In the genomic region with DNA sequence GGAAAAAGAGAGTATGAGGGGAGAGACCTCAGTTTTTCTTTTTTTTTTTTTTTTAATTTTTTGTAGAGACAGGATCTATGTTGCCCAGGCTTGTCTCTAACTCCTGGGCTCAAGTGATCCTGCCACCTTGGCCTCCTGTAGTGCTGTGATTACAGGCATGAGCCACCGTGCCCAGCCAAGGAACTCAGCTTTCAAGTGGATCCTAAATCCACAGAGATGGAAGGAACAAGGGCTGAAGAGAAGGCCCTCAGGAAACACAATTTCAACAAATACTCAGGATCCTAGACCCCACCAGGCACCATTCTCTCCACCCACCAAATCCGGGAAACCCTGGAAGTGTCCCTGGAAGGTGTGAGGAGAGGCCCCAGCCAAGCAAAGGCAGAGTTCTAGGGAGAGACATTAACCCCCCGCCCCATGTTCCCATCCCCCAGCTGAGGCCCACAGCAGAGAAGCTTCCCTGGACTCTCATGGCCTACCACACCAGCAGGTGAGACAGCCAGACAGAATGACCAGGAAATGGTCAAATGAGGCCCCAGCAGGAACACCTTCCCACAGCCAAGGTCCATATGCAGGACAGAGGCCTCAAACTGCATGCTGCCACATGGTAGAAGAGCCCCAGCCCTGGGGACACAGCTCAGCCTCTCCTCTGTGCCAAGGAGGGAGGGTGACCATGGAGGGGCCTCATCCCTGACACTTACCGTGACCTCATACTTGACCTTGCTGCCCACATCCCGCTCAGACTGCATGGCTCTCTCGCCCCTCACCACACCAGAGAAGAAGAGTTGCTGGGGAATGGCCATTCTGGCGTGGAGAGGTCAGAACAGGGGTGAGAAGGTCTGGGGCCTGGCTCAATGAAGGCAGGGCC, we compare ENCODE assay signal across 17 cellular contexts. TPM values are rescaled to one million over a fixed set of nuclear protein-coding genes. Genes with fewer than 3 reads are reported as not detected.
"Had no signal": no experiment of that assay in that cellular context is flagged by ENCODE, and none has a peak within 500 bp of the region (broad histone marks: within the 10 kb centered on the region; RNA-seq: fewer than 3 reads in every experiment).

No MANE protein-coding gene starts in this region.

- ATAC-seq: left lobe of liver; naive thymus-derived CD4-positive, alpha-beta T cell; stimulated activated memory B cell treated with anti-CD40 and anti-IgM and Interleukin-4, amounts not matched to agents 10 μg/mL and 1 μg/mL and 100 μg/mL, for 72 hours had no signal

- H3K4me3 ChIP-seq: dorsolateral prefrontal cortex, heart right ventricle, smooth muscle cell, tibial nerve had no signal

- DNase-seq: cortex of kidney; effector CD8-positive, alpha-beta T cell; foreskin melanocyte; heart right ventricle; hypothalamus; mammary epithelial cell; naive thymus-derived CD4-positive, alpha-beta T cell; nephron progenitor cell; stimulated activated CD4-positive, alpha-beta T cell treated with anti-CD3 and anti-CD28 coated beads, Interleukin-4, amount 100 ng/mL, for 1 hour; stimulated activated CD8-positive, alpha-beta memory T cell treated with anti-CD3 and anti-CD28 coated beads, Interleukin-4, amount 100 ng/mL, for 48 hours had no signal

- FAIRE-seq: islet of Langerhans had no signal

- H3K9me3 ChIP-seq: heart right ventricle, tibial nerve had no signal

- H3K4me1 ChIP-seq: heart right ventricle, tibial nerve had no signal

- H3K27ac Mint-ChIP-seq: nephron progenitor cell; stimulated activated memory B cell treated with anti-CD40 and anti-IgM and Interleukin-4, amounts not matched to agents 10 μg/mL and 1 μg/mL and 100 μg/mL, for 72 hours; stimulated activated naive CD8-positive, alpha-beta T cell treated with anti-CD3 and anti-CD28 coated beads, Interleukin-15, Interleukin-2, amounts not matched to agents 100 ng/mL and 50 ng/mL, for 24 hours had no signal

- H3K4me3 Mint-ChIP-seq: naive thymus-derived CD4-positive, alpha-beta T cell; nephron progenitor cell; stimulated activated memory B cell treated with anti-CD40 and anti-IgM and Interleukin-4, amounts not matched to agents 10 μg/mL and 1 μg/mL and 100 μg/mL, for 72 hours; stimulated activated naive CD8-positive, alpha-beta T cell treated with anti-CD3 and anti-CD28 coated beads, Interleukin-15, Interleukin-2, amounts not matched to agents 100 ng/mL and 50 ng/mL, for 24 hours had no signal

- H3K27ac ChIP-seq: dorsolateral prefrontal cortex, heart right ventricle, tibial nerve had no signal

- H3K4me1 Mint-ChIP-seq: naive thymus-derived CD4-positive, alpha-beta T cell; stimulated activated memory B cell treated with anti-CD40 and anti-IgM and Interleukin-4, amounts not matched to agents 10 μg/mL and 1 μg/mL and 100 μg/mL, for 72 hours had no signal

- H3K36me3 Mint-ChIP-seq: naive thymus-derived CD4-positive, alpha-beta T cell; stimulated activated memory B cell treated with anti-CD40 and anti-IgM and Interleukin-4, amounts not matched to agents 10 μg/mL and 1 μg/mL and 100 μg/mL, for 72 hours had no signal

- H3K27me3 ChIP-seq: dorsolateral prefrontal cortex, heart right ventricle, tibial nerve had no signal

- H3K4me2 ChIP-seq: smooth muscle cell had no signal

- H3K27me3 Mint-ChIP-seq: naive thymus-derived CD4-positive, alpha-beta T cell; stimulated activated memory B cell treated with anti-CD40 and anti-IgM and Interleukin-4, amounts not matched to agents 10 μg/mL and 1 μg/mL and 100 μg/mL, for 72 hours; stimulated activated naive CD8-positive, alpha-beta T cell treated with anti-CD3 and anti-CD28 coated beads, Interleukin-15, Interleukin-2, amounts not matched to agents 100 ng/mL and 50 ng/mL, for 24 hours had no signal

- H3K9me3 Mint-ChIP-seq: naive thymus-derived CD4-positive, alpha-beta T cell; nephron progenitor cell; stimulated activated memory B cell treated with anti-CD40 and anti-IgM and Interleukin-4, amounts not matched to agents 10 μg/mL and 1 μg/mL and 100 μg/mL, for 72 hours; stimulated activated naive CD8-positive, alpha-beta T cell treated with anti-CD3 and anti-CD28 coated beads, Interleukin-15, Interleukin-2, amounts not matched to agents 100 ng/mL and 50 ng/mL, for 24 hours had no signal

RNA-seq across cellular contexts. Expression of a gene that starts 26.6 kb away (rescaled TPM):
- total RNA-seq: smooth muscle cell had no signal
